1 cellular context compared by ENCODE assay signal in genomic region chr16:19294156-19294649, GRCh38.
TF ChIP-seq lines count a peak whose summit lies in the region.

No MANE protein-coding gene starts in this region.

TF ChIP-seq in GM12878, 131 proteins besides CTCF, POLR2A, EP300 and RAD21 (continued from another document):
- TF ChIP-seq ATF2 (IDR thresholded peaks at IDR 0.05; ENCODE audit: low read length) (peak; percentile 72), ATF7 (IDR thresholded peaks at IDR 0.05; ENCODE audit: low read depth) (peak; percentile 86), NBN (IDR thresholded peaks at IDR 0.05) (peak; percentile 83; the same call in 1 of the 2 replicates), ASH2L (IDR thresholded peaks at IDR 0.05; ENCODE audit: borderline replicate concordance, low read depth) (no peak), CBX3 (IDR thresholded peaks at IDR 0.05; ENCODE audit: borderline replicate concordance, low read depth) (no peak), SIX5 (IDR thresholded peaks at IDR 0.05; ENCODE audit: low read depth, low read length, severe bottlenecking) (no peak), FOS (IDR thresholded peaks at IDR 0.05; ENCODE audit: borderline replicate concordance, extremely low read depth, insufficient read length) (no peak), MLLT1 (IDR thresholded peaks at IDR 0.05) (no peak), SMAD1 (IDR thresholded peaks at IDR 0.05; ENCODE audit: low read depth, partially characterized antibody) (no peak), SMAD5 (IDR thresholded peaks at IDR 0.05; ENCODE audit: low read depth) (no peak), MTA2 (IDR thresholded peaks at IDR 0.05; ENCODE audit: low read depth) (peak; percentile 56; the same call in 1 of the 2 replicates), RAD51 (IDR thresholded peaks at IDR 0.05) (peak; percentile 80)
